Comparison of ENCODE assay signal across 2 cellular contexts in genomic region chr7:17774701-17775288, GRCh38.
TF ChIP-seq lines count a peak whose summit lies in the region.

No MANE protein-coding gene starts in this region.

TF ChIP-seq in HepG2, 621 proteins besides CTCF, POLR2A, EP300 and RAD21:
- TF ChIP-seq CHD2 (IDR thresholded peaks at IDR 0.05; ENCODE audit: low read depth, low read length) (no peak), SMARCE1 (IDR thresholded peaks at IDR 0.05; ENCODE audit: borderline replicate concordance) (no peak), TEAD2 (CRISPR knock-in tag; IDR thresholded peaks at IDR 0.05) (no peak), ZXDC (CRISPR knock-in tag; IDR thresholded peaks at IDR 0.05) (no peak), PAXIP1 (CRISPR knock-in tag; conservative IDR thresholded peaks at IDR 0.05) (no peak), KDM2A (CRISPR knock-in tag; IDR thresholded peaks at IDR 0.05; ENCODE audit: borderline replicate concordance, low read depth) (no peak), SMAD9 (CRISPR knock-in tag; IDR thresholded peaks at IDR 0.05) (no peak), MAFK (conservative IDR thresholded peaks at IDR 0.05 in 1 of 2, IDR thresholded peaks at IDR 0.05 in 1 of 2; ENCODE audit: low read length in 2 of 2) (peak; percentile 93 to 99), ZNF790 (CRISPR knock-in tag; IDR thresholded peaks at IDR 0.05; ENCODE audit: borderline replicate concordance) (no peak), MAFF (IDR thresholded peaks at IDR 0.05; ENCODE audit: low read depth, low read length) (peak; percentile 97), SP2 (CRISPR knock-in tag; IDR thresholded peaks at IDR 0.05) (no peak), GABPA (IDR thresholded peaks at IDR 0.05; ENCODE audit: low read depth, low read length) (no peak), GABPA (CRISPR knock-in tag; IDR thresholded peaks at IDR 0.05; ENCODE audit: low read depth) (no peak), FOXP4 (CRISPR knock-in tag; IDR thresholded peaks at IDR 0.05) (no peak), ZNF264 (CRISPR knock-in tag; IDR thresholded peaks at IDR 0.05) (no peak)

TF ChIP-seq in H1, 55 proteins besides CTCF, POLR2A, EP300 and RAD21:
- TF ChIP-seq TBP (IDR thresholded peaks at IDR 0.05; ENCODE audit: low read depth, low read length) (no peak), KDM1A (IDR thresholded peaks at IDR 0.05; ENCODE audit: borderline replicate concordance, low read length) (no peak), POU5F1 (IDR thresholded peaks at IDR 0.05; ENCODE audit: low read depth, low read length) (no peak), SIN3A (conservative IDR thresholded peaks at IDR 0.05 in 1 of 2, IDR thresholded peaks at IDR 0.05 in 1 of 2; ENCODE audit: low read depth in 1 of 2, low read length in 2 of 2) (no peak), GABPA (IDR thresholded peaks at IDR 0.05; ENCODE audit: borderline replicate concordance, insufficient read depth, low read length) (no peak), CREB1 (IDR thresholded peaks at IDR 0.05) (no peak), CHD2 (IDR thresholded peaks at IDR 0.05; ENCODE audit: low read length) (no peak), MAFK (IDR thresholded peaks at IDR 0.05; ENCODE audit: low read depth, low read length) (peak; percentile 94)
